ENCODE assay signal across 16 cellular contexts in the genomic region with DNA sequence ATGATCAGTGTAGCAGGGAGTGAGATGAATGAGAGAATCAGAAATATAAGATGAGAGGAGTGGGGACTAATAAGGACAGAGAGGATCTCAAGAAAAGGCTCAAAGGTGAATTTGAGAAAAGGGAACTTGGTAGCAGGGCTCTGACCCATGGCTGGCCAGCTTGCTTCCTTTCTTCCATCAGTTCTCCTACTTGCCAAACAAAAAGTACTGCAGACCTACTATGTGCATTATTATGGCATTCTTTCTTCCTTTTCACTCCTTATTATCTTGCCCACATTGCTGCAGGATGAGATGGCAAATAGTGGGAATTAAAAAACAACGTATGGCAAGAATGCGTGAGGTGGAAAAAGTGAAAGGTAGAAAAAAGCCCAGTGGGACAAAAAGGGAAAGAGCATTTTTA. TPM values are rescaled to one million over a fixed set of nuclear protein-coding genes. Genes with fewer than 3 reads are reported as not detected.
DNase-seq lines count a peak whose midpoint lies in the region; ATAC-seq, FAIRE-seq and TF ChIP-seq lines count a peak whose summit lies in the region.
"Had no signal": no experiment of that assay in that cellular context is flagged by ENCODE, and none has a peak within 500 bp of the region (broad histone marks: within the 10 kb centered on the region; RNA-seq: fewer than 3 reads in every experiment).

No MANE protein-coding gene starts in this region.

- H3K4me3 Mint-ChIP-seq in WTC11 (no peak overlapping the region), endothelial cell (ENCODE audit: unreplicated experiment) (peak overlapping the region; percentile 17)
- no peak overlapping the region for H3K4me3 Mint-ChIP-seq in activated naive CD4-positive, alpha-beta T cell treated with anti-CD3 and anti-CD28 coated beads, Interleukin-2, amount 10 ng/mL, durations not matched to agents 7 days and 5 days
- H3K4me3 Mint-ChIP-seq: CD4-positive, alpha-beta T cell had no signal

- no peak overlapping the region for H3K4me3 ChIP-seq in HepG2 (replicated peaks in 1 of 3; ENCODE audit: insufficient read depth in 1 of 3, low read depth in 2 of 3, low read length in 3 of 3)
- no peak overlapping the region for H3K4me3 ChIP-seq in right lobe of liver
- H3K4me3 ChIP-seq in dorsolateral prefrontal cortex = no peak overlapping the region
- H3K4me3 ChIP-seq: BLaER1 treated with 17β-estradiol and CSF1 and Interleukin-3, amounts not matched to agents 10 nM and 100 nM; GM23248 had no signal

- TSS peak; percentile 39 for BruUV-seq in HepG2 (replicated peaks; lab: Mats Ljungman, UMichigan)

- intact Hi-C loops in HepG2 (cut with micrococcal nuclease; ENCODE audit: unreplicated experiment) = no loop called here
- intact Hi-C loops in right lobe of liver (cut with DNase I) = no loop called here
- intact Hi-C loops in dorsolateral prefrontal cortex (cut with DNase I) = no loop called here

- no peak overlapping the region for H2AFZ ChIP-seq in HepG2 (ENCODE audit: low read length)
- H2AFZ ChIP-seq: GM23248 had no signal

- H3K4me2 ChIP-seq in HepG2 (ENCODE audit: low read depth, low read length) = no peak overlapping the region
- H3K4me2 ChIP-seq: BLaER1 treated with 17β-estradiol and CSF1 and Interleukin-3, amounts not matched to agents 10 nM and 100 nM had no signal

- H3K27me3 ChIP-seq in HepG2 (ENCODE audit: control insufficient read depth in 1 of 2, insufficient read depth in 2 of 2, low read length in 2 of 2) = no peaks in the 10 kb centered on the region
- no peaks in the 10 kb centered on the region for H3K27me3 ChIP-seq in right lobe of liver
- no peaks in the 10 kb centered on the region for H3K27me3 ChIP-seq in dorsolateral prefrontal cortex
- H3K27me3 ChIP-seq: BLaER1 treated with 17β-estradiol and CSF1 and Interleukin-3, amounts not matched to agents 10 nM and 100 nM had no signal

- WGBS in HepG2 (ENCODE audit: low lambda C conversion rate) = 95% methylated on average over 2 of the region's 2 CpGs
- 95% methylated on average over 2 of the region's 2 CpGs for WGBS in right lobe of liver (ENCODE audit: insufficient coverage, low coverage, low lambda C conversion rate, missing lambda C conversion rate)

- peaks cover 7% of the 10 kb centered on the region for H3K79me2 ChIP-seq in HepG2 (ENCODE audit: insufficient read depth, low read length)

- in situ Hi-C loops in HepG2 (cut with HindIII; ENCODE audit: extremely low pct_ligation_motif_present, low pct_unique_long_range_greater_than_20kb) = no loop called here

- H3K4me1 Mint-ChIP-seq in WTC11 (peaks cover 5% of the 10 kb centered on the region; the same call in 1 of the 2 replicates), endothelial cell (ENCODE audit: unreplicated experiment) (peaks cover 3% of the 10 kb centered on the region)
- no peaks in the 10 kb centered on the region for H3K4me1 Mint-ChIP-seq in activated naive CD4-positive, alpha-beta T cell treated with anti-CD3 and anti-CD28 coated beads, Interleukin-2, amount 10 ng/mL, durations not matched to agents 7 days and 5 days

- no peak overlapping the region for H3K9ac ChIP-seq in HepG2 (ENCODE audit: insufficient read depth, low read depth, low read length)
- H3K9ac ChIP-seq: BLaER1 treated with 17β-estradiol and CSF1 and Interleukin-3, amounts not matched to agents 10 nM and 100 nM; GM23248 had no signal

- H3K27ac Mint-ChIP-seq in WTC11 (peak overlapping the region; percentile 5; the same call in 1 of the 2 replicates), endothelial cell (ENCODE audit: unreplicated experiment) (no peak overlapping the region)
- H3K27ac Mint-ChIP-seq in activated naive CD4-positive, alpha-beta T cell treated with anti-CD3 and anti-CD28 coated beads, Interleukin-2, amount 10 ng/mL, durations not matched to agents 7 days and 5 days = no peak overlapping the region
- H3K27ac Mint-ChIP-seq: CD4-positive, alpha-beta T cell had no signal

- TF ChIP-seq POLR2A in HepG2 (IDR thresholded peaks at IDR 0.05; ENCODE audit: insufficient read depth in 1 of 2, low read depth in 2 of 2, low read length in 2 of 2) (no peak), right lobe of liver (IDR thresholded peaks at IDR 0.05) (no peak)

- H3K36me3 ChIP-seq in HepG2 (replicated peaks in 1 of 2; ENCODE audit: control insufficient read depth in 1 of 2, insufficient read depth in 2 of 2, low read length in 2 of 2) (peaks cover 5 to 33% of the 10 kb centered on the region in 2 experiments; a peak in 4 of 5 replicates), right lobe of liver (peaks cover 0 to 5% (median under 1%) of the 10 kb centered on the region in 4 donors)

- no peak for FAIRE-seq in HepG2 (lab: Jason Lieb, UNC)
- FAIRE-seq: GM12892, H54 had no signal

- H3K9me3 ChIP-seq in HepG2 (ENCODE audit: low read length) (no peaks in the 10 kb centered on the region), right lobe of liver (no peaks in the 10 kb centered on the region)
- H3K9me3 ChIP-seq: BLaER1 treated with 17β-estradiol and CSF1 and Interleukin-3, amounts not matched to agents 10 nM and 100 nM had no signal

- POLR2A ChIA-PET in HepG2 (lab: Yijun Ruan, JAX) (no interaction called here), WTC11 (lab: Charles Lee) (no interaction called here)

- H3K36me3 Mint-ChIP-seq in WTC11 (peaks cover 35% of the 10 kb centered on the region), endothelial cell (ENCODE audit: low read depth, unreplicated experiment) (peaks cover 15% of the 10 kb centered on the region)
- peaks cover 7% of the 10 kb centered on the region for H3K36me3 Mint-ChIP-seq in activated naive CD4-positive, alpha-beta T cell treated with anti-CD3 and anti-CD28 coated beads, Interleukin-2, amount 10 ng/mL, durations not matched to agents 7 days and 5 days

- H3K27ac ChIP-seq in HepG2 (ENCODE audit: extremely low read length, insufficient read depth, low read length) (no peak overlapping the region), right lobe of liver (no peak overlapping the region), dorsolateral prefrontal cortex (no peak overlapping the region)
- H3K27ac ChIP-seq: 22Rv1; BLaER1 treated with 17β-estradiol and CSF1 and Interleukin-3, amounts not matched to agents 10 nM and 100 nM; GM23248 had no signal

- H3K4me1 ChIP-seq in HepG2 (ENCODE audit: insufficient read depth, low read length) (no peaks in the 10 kb centered on the region), right lobe of liver (no peaks in the 10 kb centered on the region)

- H3K9me3 Mint-ChIP-seq in WTC11 = no peaks in the 10 kb centered on the region
- H3K9me3 Mint-ChIP-seq in endothelial cell (ENCODE audit: unreplicated experiment) = no peaks in the 10 kb centered on the region
- H3K9me3 Mint-ChIP-seq in activated naive CD4-positive, alpha-beta T cell treated with anti-CD3 and anti-CD28 coated beads, Interleukin-2, amount 10 ng/mL, durations not matched to agents 7 days and 5 days = no peaks in the 10 kb centered on the region
- H3K9me3 Mint-ChIP-seq: CD4-positive, alpha-beta T cell had no signal

- ATAC-seq in HepG2 (no peak), right lobe of liver (no peak), WTC11 (no peak), GM21528 (IDR thresholded peaks at IDR 0.05; ENCODE audit: low FRiP score, unreplicated experiment) (no peak), GM18861 (IDR thresholded peaks at IDR 0.05; ENCODE audit: unreplicated experiment) (no peak)

- no peak for TF ChIP-seq CTCF in HepG2 (CRISPR knock-in tag; IDR thresholded peaks at IDR 0.05)
- no peak for TF ChIP-seq CTCF in right lobe of liver (IDR thresholded peaks at IDR 0.05)
- TF ChIP-seq CTCF in WTC11 (IDR thresholded peaks at IDR 0.05) = no peak
- no peak for TF ChIP-seq CTCF in endothelial cell (IDR thresholded peaks at IDR 0.05; ENCODE audit: unreplicated experiment)
- TF ChIP-seq CTCF in dorsolateral prefrontal cortex (IDR thresholded peaks at IDR 0.05 in 54 of 56, conservative IDR thresholded peaks at IDR 0.05 in 2 of 56; ENCODE audit: low read depth in 1 of 56, partially characterized antibody in 56 of 56) = no peak

- H3K27me3 Mint-ChIP-seq in WTC11 (ENCODE audit: low read depth) (no peaks in the 10 kb centered on the region), endothelial cell (ENCODE audit: unreplicated experiment) (no peaks in the 10 kb centered on the region)
- no peaks in the 10 kb centered on the region for H3K27me3 Mint-ChIP-seq in activated naive CD4-positive, alpha-beta T cell treated with anti-CD3 and anti-CD28 coated beads, Interleukin-2, amount 10 ng/mL, durations not matched to agents 7 days and 5 days
- H3K27me3 Mint-ChIP-seq: CD4-positive, alpha-beta T cell had no signal

- CTCF ChIA-PET in HepG2 (lab: Yijun Ruan, JAX; ENCODE audit: low intra/inter-chr PET ratio, low total read pairs) = no interaction called here
- CTCF ChIA-PET in WTC11 (lab: Charles Lee) = no interaction called here
- CTCF ChIA-PET in activated naive CD4-positive, alpha-beta T cell treated with anti-CD3 and anti-CD28 coated beads, Interleukin-2, amount 10 ng/mL, durations not matched to agents 7 days and 5 days (lab: Charles Lee) = no interaction called here

- no peak for TF ChIP-seq RAD21 in HepG2 (CRISPR knock-in tag; IDR thresholded peaks at IDR 0.05)

- TF ChIP-seq EP300 in HepG2 (IDR thresholded peaks at IDR 0.05; ENCODE audit: low read depth in 2 of 2, low read length in 2 of 2) = no peak
- no peak for TF ChIP-seq EP300 in HepG2 (CRISPR knock-in tag; IDR thresholded peaks at IDR 0.05; ENCODE audit: borderline replicate concordance)

- H4K20me1 ChIP-seq in HepG2 (ENCODE audit: insufficient read depth, low read length) = no peaks in the 10 kb centered on the region

- no peak for DNase-seq in HepG2 (ENCODE audit: low spot score)
- DNase-seq in right lobe of liver = no peak
- DNase-seq in WTC11 (ENCODE audit: low spot score) = no peak
- DNase-seq in endothelial cell (ENCODE audit: low spot score) = no peak
- no peak for DNase-seq in activated naive CD4-positive, alpha-beta T cell treated with anti-CD3 and anti-CD28 coated beads, Interleukin-2, amount 10 ng/mL, durations not matched to agents 7 days and 5 days
- no peak for DNase-seq in dorsolateral prefrontal cortex
- DNase-seq: CD4-positive, alpha-beta T cell; DMS79; GM23248 had no signal

RNA-seq across cellular contexts. Expression of gene PRKD3, which starts 33.0 kb away (rescaled TPM):
- total RNA-seq in HepG2 (2016; rRNA removed; fragmentation: Illumina TruSeq; extraction: Trizol) (38.4 and 58.2 TPM in 2 replicates), right lobe of liver (10 to 100 TPM in 4 of 6 experiments, 1 to 10 TPM in 2; 8.4 to 15.2 (median 10.9) TPM), WTC11 (2021) (65.9 to 82.1 TPM (median 68.5 TPM) in 3 replicates), endothelial cell (ENCODE audit: unreplicated experiment) (71.3 TPM), dorsolateral prefrontal cortex (10 to 100 TPM in 112 of 120 experiments, 1 to 10 TPM in 8; 7.8 to 37.9 (median 16.4) TPM)
- total RNA-seq in HepG2 (2016; cell fraction: cytosol; rRNA removed; fragmentation: Illumina TruSeq; extraction: Trizol; ENCODE audit: low read depth) = 28.3 and 40.1 TPM in 2 replicates
- 41.3 and 58.4 TPM in 2 replicates for total RNA-seq in HepG2 (2016; cell fraction: insoluble cytoplasmic fraction; rRNA removed; fragmentation: Illumina TruSeq; extraction: Trizol)
- 38.0 and 45.7 TPM in 2 replicates for total RNA-seq in HepG2 (2016; cell fraction: membrane; rRNA removed; fragmentation: Illumina TruSeq; extraction: Trizol)
- total RNA-seq in HepG2 (2016; cell fraction: nucleus; rRNA removed; fragmentation: Illumina TruSeq; extraction: Trizol) = 43.5 and 44.5 TPM in 2 replicates
- polyA plus RNA-seq in HepG2 (2011; rRNA removed) = 11.1 and 11.6 TPM in 2 replicates
- 6.3 and 10.2 TPM in 2 replicates for polyA plus RNA-seq in HepG2 (2011; cell fraction: cytosol; rRNA removed)
- 10.3 and 13.0 TPM in 2 replicates for polyA plus RNA-seq in HepG2 (2011; cell fraction: nucleus; rRNA removed)
- polyA plus RNA-seq in HepG2 (2012) = 13.3 and 16.2 TPM in 2 replicates
- polyA plus RNA-seq in HepG2 (2016; cell fraction: cytosol; fragmentation: Illumina TruSeq; extraction: Trizol; ENCODE audit: low read depth) = 3.5 and 4.0 TPM in 2 replicates
- polyA plus RNA-seq in HepG2 (2016; cell fraction: insoluble cytoplasmic fraction; fragmentation: Illumina TruSeq; extraction: Trizol; ENCODE audit: low read depth) = 32.7 and 37.2 TPM in 2 replicates
- polyA plus RNA-seq in HepG2 (2016; cell fraction: membrane; fragmentation: Illumina TruSeq; extraction: Trizol; ENCODE audit: low read depth) = 9.9 and 10.3 TPM in 2 replicates
- 20.8 and 26.2 TPM in 2 replicates for polyA plus RNA-seq in HepG2 (2016; cell fraction: nucleus; fragmentation: Illumina TruSeq; extraction: Trizol; ENCODE audit: insufficient read depth, low read depth)
- 19.1 and 29.6 TPM in 2 replicates for polyA minus RNA-seq in HepG2 (2011; rRNA and poly(A)+ RNA removed; ENCODE audit: low replicate concordance)
- polyA minus RNA-seq in HepG2 (2011; cell fraction: cytosol; rRNA and poly(A)+ RNA removed) = 16.3 and 21.6 TPM in 2 replicates
- 67.1 and 69.1 TPM in 2 replicates for polyA minus RNA-seq in HepG2 (2011; cell fraction: nucleus; rRNA and poly(A)+ RNA removed)

RNA-seq across cellular contexts. Expression of gene QPCT, which starts 52.8 kb away (rescaled TPM):
- total RNA-seq in HepG2 (2016; rRNA removed; fragmentation: Illumina TruSeq; extraction: Trizol) (0.77 TPM in 1 of 2 replicates, not detected in the other), right lobe of liver (1 to 10 TPM in 3 of 6 experiments, under 1 TPM in 3; 0.55 to 1.5 (median 1.1) TPM), WTC11 (2021) (13.6 to 19.9 TPM (median 19.5 TPM) in 3 replicates), endothelial cell (ENCODE audit: unreplicated experiment) (50.6 TPM), dorsolateral prefrontal cortex (10 to 100 TPM in 111 of 120 experiments, 1 to 10 TPM in 9; 4.6 to 30.3 (median 17.4) TPM)
- not detected in 2 replicates for total RNA-seq in HepG2 (2016; cell fraction: cytosol; rRNA removed; fragmentation: Illumina TruSeq; extraction: Trizol; ENCODE audit: low read depth)
- total RNA-seq in HepG2 (2016; cell fraction: insoluble cytoplasmic fraction; rRNA removed; fragmentation: Illumina TruSeq; extraction: Trizol) = 0.39 and 0.48 TPM in 2 replicates
- total RNA-seq in HepG2 (2016; cell fraction: membrane; rRNA removed; fragmentation: Illumina TruSeq; extraction: Trizol) = 0.38 and 0.68 TPM in 2 replicates
- 0.60 and 0.99 TPM in 2 replicates for total RNA-seq in HepG2 (2016; cell fraction: nucleus; rRNA removed; fragmentation: Illumina TruSeq; extraction: Trizol)
- polyA plus RNA-seq in HepG2 (2011; rRNA removed) = 1.1 and 1.2 TPM in 2 replicates
- polyA plus RNA-seq in HepG2 (2011; cell fraction: cytosol; rRNA removed) = 0.64 and 0.86 TPM in 2 replicates
- 0.29 and 0.35 TPM in 2 replicates for polyA plus RNA-seq in HepG2 (2011; cell fraction: nucleus; rRNA removed)
- 0.24 and 0.67 TPM in 2 replicates for polyA plus RNA-seq in HepG2 (2012)
- polyA plus RNA-seq in HepG2 (2016; cell fraction: cytosol; fragmentation: Illumina TruSeq; extraction: Trizol; ENCODE audit: low read depth) = 0.12 and 0.25 TPM in 2 replicates
- 0.21 and 0.29 TPM in 2 replicates for polyA plus RNA-seq in HepG2 (2016; cell fraction: insoluble cytoplasmic fraction; fragmentation: Illumina TruSeq; extraction: Trizol; ENCODE audit: low read depth)
- polyA plus RNA-seq in HepG2 (2016; cell fraction: membrane; fragmentation: Illumina TruSeq; extraction: Trizol; ENCODE audit: low read depth) = 0.24 and 0.45 TPM in 2 replicates
- 2.1 and 2.6 TPM in 2 replicates for polyA plus RNA-seq in HepG2 (2016; cell fraction: nucleus; fragmentation: Illumina TruSeq; extraction: Trizol; ENCODE audit: insufficient read depth, low read depth)
- polyA minus RNA-seq in HepG2 (2011; rRNA and poly(A)+ RNA removed; ENCODE audit: low replicate concordance) = 1.1 TPM in 1 of 2 replicates, not detected in the other
- polyA minus RNA-seq in HepG2 (2011; cell fraction: cytosol; rRNA and poly(A)+ RNA removed) = 1.9 TPM in 1 of 2 replicates, not detected in the other
- 0.99 TPM in 1 of 2 replicates, not detected in the other for polyA minus RNA-seq in HepG2 (2011; cell fraction: nucleus; rRNA and poly(A)+ RNA removed)
- total RNA-seq: G401 had no signal
